ENCODE assay signal across 2 cellular contexts in the genomic region with DNA sequence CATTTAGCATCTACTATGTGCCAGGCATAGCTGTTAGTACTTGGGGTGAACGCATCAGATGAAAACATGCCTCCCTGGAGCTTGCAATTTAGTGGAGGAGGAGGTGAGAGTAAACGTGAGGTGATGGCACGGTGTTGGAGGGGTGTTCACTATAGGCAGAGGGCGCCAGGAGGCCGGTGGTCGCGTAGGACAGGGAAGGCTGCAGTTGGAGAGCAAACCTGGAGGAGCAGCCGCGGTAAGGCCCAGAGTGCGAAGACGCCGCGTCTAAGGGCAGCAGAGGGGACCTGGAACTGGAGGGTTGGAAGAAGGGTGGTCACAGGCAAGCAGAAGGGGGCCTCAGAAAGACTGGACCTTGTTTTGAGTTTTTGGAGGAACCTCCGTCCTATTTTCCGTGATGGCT.
TF ChIP-seq lines count a peak whose summit lies in the region.

No MANE protein-coding gene starts in this region.

TF ChIP-seq in GM23338, 12 proteins besides CTCF, POLR2A, EP300 and RAD21:
- TF ChIP-seq POLR2AphosphoS5 (IDR thresholded peaks at IDR 0.05; ENCODE audit: low read depth) (no peak), ZNF331 (CRISPR knock-in tag; IDR thresholded peaks at IDR 0.05; ENCODE audit: low read depth) (no peak)
- TF ChIP-seq, protein P1, sequence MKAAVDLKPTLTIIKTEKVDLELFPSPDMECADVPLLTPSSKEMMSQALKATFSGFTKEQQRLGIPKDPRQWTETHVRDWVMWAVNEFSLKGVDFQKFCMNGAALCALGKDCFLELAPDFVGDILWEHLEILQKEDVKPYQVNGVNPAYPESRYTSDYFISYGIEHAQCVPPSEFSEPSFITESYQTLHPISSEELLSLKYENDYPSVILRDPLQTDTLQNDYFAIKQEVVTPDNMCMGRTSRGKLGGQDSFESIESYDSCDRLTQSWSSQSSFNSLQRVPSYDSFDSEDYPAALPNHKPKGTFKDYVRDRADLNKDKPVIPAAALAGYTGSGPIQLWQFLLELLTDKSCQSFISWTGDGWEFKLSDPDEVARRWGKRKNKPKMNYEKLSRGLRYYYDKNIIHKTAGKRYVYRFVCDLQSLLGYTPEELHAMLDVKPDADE (IDR thresholded peaks at IDR 0.05): no peak

TF ChIP-seq in H1, 55 proteins besides CTCF, POLR2A, EP300 and RAD21:
- TF ChIP-seq CBX8 (IDR thresholded peaks at IDR 0.05; ENCODE audit: borderline replicate concordance, low read depth, low read length) (no peak), SUZ12 (IDR thresholded peaks at IDR 0.05; ENCODE audit: low read length) (no peak), KDM1A (IDR thresholded peaks at IDR 0.05; ENCODE audit: borderline replicate concordance, low read length) (no peak), SIRT6 (IDR thresholded peaks at IDR 0.05; ENCODE audit: low read length) (no peak), TCF12 (IDR thresholded peaks at IDR 0.05; ENCODE audit: low read depth, low read length) (no peak), JUN (IDR thresholded peaks at IDR 0.05; ENCODE audit: low read depth, low read length) (no peak), RBBP5 (IDR thresholded peaks at IDR 0.05; ENCODE audit: borderline replicate concordance, low read depth, low read length) (0 out of 2 replicates have a peak, but pooled peaks have one; percentile 8)
- TF ChIP-seq, protein P2, sequence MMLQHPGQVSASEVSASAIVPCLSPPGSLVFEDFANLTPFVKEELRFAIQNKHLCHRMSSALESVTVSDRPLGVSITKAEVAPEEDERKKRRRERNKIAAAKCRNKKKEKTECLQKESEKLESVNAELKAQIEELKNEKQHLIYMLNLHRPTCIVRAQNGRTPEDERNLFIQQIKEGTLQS (IDR thresholded peaks at IDR 0.05; ENCODE audit: insufficient read depth, low read depth, low read length): no peak
- TF ChIP-seq, protein P3, sequence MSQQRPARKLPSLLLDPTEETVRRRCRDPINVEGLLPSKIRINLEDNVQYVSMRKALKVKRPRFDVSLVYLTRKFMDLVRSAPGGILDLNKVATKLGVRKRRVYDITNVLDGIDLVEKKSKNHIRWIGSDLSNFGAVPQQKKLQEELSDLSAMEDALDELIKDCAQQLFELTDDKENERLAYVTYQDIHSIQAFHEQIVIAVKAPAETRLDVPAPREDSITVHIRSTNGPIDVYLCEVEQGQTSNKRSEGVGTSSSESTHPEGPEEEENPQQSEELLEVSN (IDR thresholded peaks at IDR 0.05): peak; percentile 56
- TF ChIP-seq, protein P4, sequence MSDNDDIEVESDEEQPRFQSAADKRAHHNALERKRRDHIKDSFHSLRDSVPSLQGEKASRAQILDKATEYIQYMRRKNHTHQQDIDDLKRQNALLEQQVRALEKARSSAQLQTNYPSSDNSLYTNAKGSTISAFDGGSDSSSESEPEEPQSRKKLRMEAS (IDR thresholded peaks at IDR 0.05): peak; percentile 58; the same call in 1 of the 2 replicates
